14 cellular contexts compared by ENCODE assay signal in the genomic region with DNA sequence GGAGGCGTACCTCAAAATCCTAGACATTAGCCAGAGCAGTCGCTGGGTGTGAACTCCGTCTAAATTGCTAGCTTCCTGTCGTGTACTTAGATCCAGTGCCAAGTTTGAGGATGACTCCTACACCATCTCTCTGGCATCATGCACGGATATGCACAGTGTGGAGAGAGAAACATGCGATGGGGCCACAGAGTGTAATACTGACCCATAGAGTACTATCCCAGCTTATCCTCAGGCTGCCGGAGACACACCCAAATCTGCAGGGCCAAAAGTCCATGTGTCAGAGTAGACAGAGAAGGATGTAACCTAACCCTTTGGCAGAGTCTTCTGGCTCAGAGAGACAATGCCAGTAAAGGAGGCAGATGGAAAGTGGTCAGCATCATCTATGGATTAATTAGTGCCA.
DNase-seq lines count a peak whose midpoint lies in the region; ATAC-seq lines count a peak whose summit lies in the region.
"Had no signal": no experiment of that assay in that cellular context is flagged by ENCODE, and none has a peak within 500 bp of the region (broad histone marks: within the 10 kb centered on the region; RNA-seq: fewer than 3 reads in every experiment).

No MANE protein-coding gene starts in this region.

- H3K9me3 Mint-ChIP-seq in activated T-cell treated with anti-CD3 and anti-CD28 coated beads, Interleukin-2, amount 50 U/mL, for 72 hours: peaks cover 0 to 8% of the 10 kb centered on the region in 2 donors

- in situ Hi-C loops in G401 (cut with HindIII; ENCODE audit: low sequenced_read_pairs): no loop called here

- H3K36me3 Mint-ChIP-seq in activated T-cell treated with anti-CD3 and anti-CD28 coated beads, Interleukin-2, amount 50 U/mL, for 72 hours (ENCODE audit: insufficient read depth in 2 of 2): no peaks in the 10 kb centered on the region

- DNase-seq in G401 (ENCODE audit: low spot score) (peak; percentile 62), NCI-H69 (lab: John Stamatoyannopoulos, UW) (peak; percentile 20), sciatic nerve (ENCODE audit: low spot score) (no peak)
- DNase-seq in activated T-cell treated with anti-CD3 and anti-CD28 coated beads, Interleukin-2, amount 50 U/mL, for 72 hours: no peak
- DNase-seq: activated CD8-positive, alpha-beta T cell treated with anti-CD3 and anti-CD28 coated beads for 36 hours; CD8-positive, alpha-beta memory T cell; NCI-H2081; Peyer's patch; retina had no signal

- H3K27ac Mint-ChIP-seq in activated T-cell treated with anti-CD3 and anti-CD28 coated beads, Interleukin-2, amount 50 U/mL, for 72 hours: no peak overlapping the region
- H3K27ac Mint-ChIP-seq: activated CD8-positive, alpha-beta T cell treated with anti-CD3 and anti-CD28 coated beads for 36 hours had no signal

- H3K27me3 Mint-ChIP-seq in activated T-cell treated with anti-CD3 and anti-CD28 coated beads, Interleukin-2, amount 50 U/mL, for 72 hours (ENCODE audit: low read depth): no peaks in the 10 kb centered on the region
- H3K27me3 Mint-ChIP-seq: activated CD8-positive, alpha-beta T cell treated with anti-CD3 and anti-CD28 coated beads for 36 hours; CD8-positive, alpha-beta memory T cell had no signal

- peak; percentile 76 for ATAC-seq in esophagus mucosa
- peak; percentile 39 for ATAC-seq in sciatic nerve
- ATAC-seq in activated T-cell treated with anti-CD3 and anti-CD28 coated beads, Interleukin-2, amount 50 U/mL, for 72 hours (replicated peaks in 1 of 2): no peak
- ATAC-seq in GM18498 (IDR thresholded peaks at IDR 0.05; ENCODE audit: unreplicated experiment): no peak
- ATAC-seq in GM18520 (IDR thresholded peaks at IDR 0.05; ENCODE audit: unreplicated experiment): no peak
- no peak for ATAC-seq in GM21515 (IDR thresholded peaks at IDR 0.05; ENCODE audit: unreplicated experiment)
- ATAC-seq: activated CD8-positive, alpha-beta T cell treated with anti-CD3 and anti-CD28 coated beads for 36 hours; K562 had no signal

- H3K4me3 Mint-ChIP-seq in activated T-cell treated with anti-CD3 and anti-CD28 coated beads, Interleukin-2, amount 50 U/mL, for 72 hours: no peak overlapping the region
- H3K4me3 Mint-ChIP-seq: activated CD8-positive, alpha-beta T cell treated with anti-CD3 and anti-CD28 coated beads for 36 hours; CD8-positive, alpha-beta memory T cell had no signal

- H3K4me1 Mint-ChIP-seq in activated T-cell treated with anti-CD3 and anti-CD28 coated beads, Interleukin-2, amount 50 U/mL, for 72 hours (ENCODE audit: low read depth): peaks cover 22% of the 10 kb centered on the region

- intact Hi-C loops in sciatic nerve (cut with DNase I): no loop called here

Comparison
In these comparisons a context has a peak if more than half of its experiments do, and no peak if none do; other contexts are left out.
1. DNase-seq: peak in G401 (single experiment) and NCI-H69 (single experiment); none in sciatic nerve (single experiment) and activated T-cell treated with anti-CD3 and anti-CD28 coated beads, Interleukin-2, amount 50 U/mL, for 72 hours (0 of 2).
2. ATAC-seq: peak in esophagus mucosa (single experiment) and sciatic nerve (single experiment); none in activated T-cell treated with anti-CD3 and anti-CD28 coated beads, Interleukin-2, amount 50 U/mL, for 72 hours (0 of 2), GM18498 (single experiment), GM18520 (single experiment) and GM21515 (single experiment).